In genomic region chr16:982152-983043, GRCh38 we compare ENCODE assay signal across 10 cellular contexts. TPM values are rescaled to one million over a fixed set of nuclear protein-coding genes. Genes with fewer than 3 reads are reported as not detected.
DNase-seq lines count a peak whose midpoint lies in the region; ATAC-seq, FAIRE-seq and TF ChIP-seq lines count a peak whose summit lies in the region.
"Had no signal": no experiment of that assay in that cellular context is flagged by ENCODE, and none has a peak within 500 bp of the region (broad histone marks: within the 10 kb centered on the region; RNA-seq: fewer than 3 reads in every experiment).

No MANE protein-coding gene starts in this region.

- H3K9me3 ChIP-seq in SJSA1 (replicated peaks) = no peaks in the 10 kb centered on the region
- no peaks in the 10 kb centered on the region for H3K9me3 ChIP-seq in left ventricle myocardium inferior (replicated peaks)

- TF ChIP-seq CTCF in left ventricle myocardium inferior (IDR thresholded peaks at IDR 0.05; ENCODE audit: borderline replicate concordance) (no peak), retinal pigment epithelial cell (conservative IDR thresholded peaks at IDR 0.05; ENCODE audit: low read depth, low read length) (no peak)

- ATAC-seq in GM18909 (IDR thresholded peaks at IDR 0.05; ENCODE audit: poor library complexity, unreplicated experiment) = no peak

- peaks cover 84% of the 10 kb centered on the region for H3K27me3 ChIP-seq in SJSA1 (replicated peaks)
- peaks cover 92% of the 10 kb centered on the region for H3K27me3 ChIP-seq in left ventricle myocardium inferior (ENCODE audit: low read depth)

- peak overlapping the region; percentile 35 for H3K4me3 ChIP-seq in SJSA1
- peak overlapping the region; percentile 71 for H3K4me3 ChIP-seq in left ventricle myocardium inferior
- peak overlapping the region; percentile 58 for H3K4me3 ChIP-seq in retinal pigment epithelial cell (ENCODE audit: low read length)

- H3K4me1 ChIP-seq in SJSA1 (replicated peaks) (peaks cover 37% of the 10 kb centered on the region), left ventricle myocardium inferior (peaks cover 26% of the 10 kb centered on the region)

- no peak overlapping the region for H3K27ac ChIP-seq in SJSA1
- H3K27ac ChIP-seq in left ventricle myocardium inferior (replicated peaks) = peak overlapping the region; percentile 23
- H3K27ac ChIP-seq: VCaP had no signal

- FAIRE-seq in GM12891 (lab: Jason Lieb, UNC) (peak; percentile 5), GM19239 (lab: Jason Lieb, UNC) (no peak)

- H3K36me3 ChIP-seq in SJSA1 = peaks cover 3% of the 10 kb centered on the region; the same call in 1 of the 2 replicates
- H3K36me3 ChIP-seq in left ventricle myocardium inferior = no peaks in the 10 kb centered on the region

- TF ChIP-seq POLR2A in GM12891 (IDR thresholded peaks at IDR 0.05; ENCODE audit: low read depth, low read length) = no peak

- intact Hi-C loops in left ventricle myocardium inferior (cut with micrococcal nuclease) = no loop called here

- no peak for DNase-seq in GM12891 (ENCODE audit: insufficient read length, low spot score)
- no peak for DNase-seq in SJSA1 (ENCODE audit: low read depth in 1 of 2, low spot score in 2 of 2)
- DNase-seq in left ventricle myocardium inferior = no peak
- no peak for DNase-seq in retinal pigment epithelial cell (ENCODE audit: low read depth)
- DNase-seq in middle frontal gyrus (ENCODE audit: extremely low spot score, low spot score) = no peak
- no peak for DNase-seq in activated gamma-delta T cell treated with Interleukin-2 at 50 U/mL for 16 hours
- no peak for DNase-seq in GM19239 (ENCODE audit: insufficient read length, low spot score)
- DNase-seq: NCI-H1436 treated with DMSO at 0.1 percent for 48 hours had no signal

TF ChIP-seq in GM12891, 5 proteins besides CTCF, POLR2A, EP300 and RAD21:
- TF ChIP-seq PAX5 (IDR thresholded peaks at IDR 0.05; ENCODE audit: insufficient read depth, low read length, severe bottlenecking) = no peak
- TF ChIP-seq TAF1 (IDR thresholded peaks at IDR 0.05; ENCODE audit: low read depth, low read length) = no peak
- TF ChIP-seq SPI1 (IDR thresholded peaks at IDR 0.05; ENCODE audit: low read depth, low read length) = no peak
- no peak for TF ChIP-seq POLR2AphosphoS5 (IDR thresholded peaks at IDR 0.05; ENCODE audit: low read depth, low read length)
- TF ChIP-seq POU2F2 (IDR thresholded peaks at IDR 0.05; ENCODE audit: low read depth, low read length) = no peak
TF ChIP-seq in GM12891: peak in this region for 0.

RNA-seq across cellular contexts. Expression of gene SOX8, which starts 0.8 kb away (rescaled TPM):
- polyA plus RNA-seq in GM12891 (2012; ENCODE audit: low read depth, missing spikeins) = 0.06 TPM
- total RNA-seq in SJSA1 (2014; rRNA removed; shearing (Covaris generic)) = 3.1 and 4.9 TPM in 2 replicates
- total RNA-seq in left ventricle myocardium inferior = 0.96 TPM

RNA-seq across cellular contexts. Expression of gene LMF1, which starts 11.6 kb away (rescaled TPM):
- 3.6 TPM for polyA plus RNA-seq in GM12891 (2012; ENCODE audit: low read depth, missing spikeins)
- total RNA-seq in SJSA1 (2014; rRNA removed; shearing (Covaris generic)) = 16.3 and 23.5 TPM in 2 replicates
- total RNA-seq in left ventricle myocardium inferior = 6.6 TPM
